Comparison of ENCODE assay signal across 24 cellular contexts in the genomic region with DNA sequence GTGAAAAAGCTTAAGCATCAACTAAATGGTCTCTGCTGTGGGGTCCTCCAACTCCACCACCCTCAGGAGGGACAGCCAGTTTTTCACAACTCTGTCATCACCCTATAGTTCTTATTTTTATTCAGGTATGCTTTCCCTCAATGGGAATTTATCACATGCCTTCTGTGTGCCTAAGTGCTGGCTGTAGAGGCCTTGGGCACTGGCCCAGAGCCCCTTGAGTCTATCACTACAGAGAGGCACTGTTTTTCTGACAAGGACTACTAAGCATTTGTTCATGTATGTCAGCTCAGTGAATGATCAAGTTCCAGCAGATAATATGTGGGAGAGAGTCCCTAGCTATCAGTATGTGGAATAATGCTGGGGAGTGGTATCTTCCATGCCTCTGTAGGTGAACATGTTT.
"Had no signal": no experiment of that assay in that cellular context is flagged by ENCODE, and none has a peak within 500 bp of the region (broad histone marks: within the 10 kb centered on the region; RNA-seq: fewer than 3 reads in every experiment).

No MANE protein-coding gene starts in this region.

- H3K27ac ChIP-seq: epithelial cell of prostate, gastrocnemius medialis, neural progenitor cell, parathyroid adenoma, prostate gland, sigmoid colon, suprapubic skin had no signal

- ATAC-seq: esophagus mucosa; gastrocnemius medialis; left lobe of liver; naive thymus-derived CD4-positive, alpha-beta T cell; right cardiac atrium; stimulated activated memory B cell treated with anti-CD40 and anti-IgM and Interleukin-4, amounts not matched to agents 10 μg/mL and 1 μg/mL and 100 μg/mL, for 72 hours had no signal

- H3K36me3 ChIP-seq: gastrocnemius medialis, prostate gland, sigmoid colon, suprapubic skin had no signal

- H3K27ac Mint-ChIP-seq: endodermal cell; naive thymus-derived CD4-positive, alpha-beta T cell; nephron; neural progenitor cell; stimulated activated memory B cell treated with anti-CD40 and anti-IgM and Interleukin-4, amounts not matched to agents 10 μg/mL and 1 μg/mL and 100 μg/mL, for 72 hours; stimulated activated naive CD8-positive, alpha-beta T cell treated with anti-CD3 and anti-CD28 coated beads, Interleukin-15, Interleukin-2, amounts not matched to agents 100 ng/mL and 50 ng/mL, for 24 hours had no signal

- H3K9me3 ChIP-seq: gastrocnemius medialis, prostate gland had no signal

- H3K4me3 ChIP-seq: gastrocnemius medialis, neural progenitor cell, prostate gland, sigmoid colon, suprapubic skin had no signal

- H3K4me3 Mint-ChIP-seq: endodermal cell; naive thymus-derived CD4-positive, alpha-beta T cell; nephron; neural progenitor cell; stimulated activated memory B cell treated with anti-CD40 and anti-IgM and Interleukin-4, amounts not matched to agents 10 μg/mL and 1 μg/mL and 100 μg/mL, for 72 hours; stimulated activated naive CD8-positive, alpha-beta T cell treated with anti-CD3 and anti-CD28 coated beads, Interleukin-15, Interleukin-2, amounts not matched to agents 100 ng/mL and 50 ng/mL, for 24 hours had no signal

- H3K36me3 Mint-ChIP-seq: naive thymus-derived CD4-positive, alpha-beta T cell; stimulated activated memory B cell treated with anti-CD40 and anti-IgM and Interleukin-4, amounts not matched to agents 10 μg/mL and 1 μg/mL and 100 μg/mL, for 72 hours had no signal

- H3K27me3 Mint-ChIP-seq: stimulated activated memory B cell treated with anti-CD40 and anti-IgM and Interleukin-4, amounts not matched to agents 10 μg/mL and 1 μg/mL and 100 μg/mL, for 72 hours; stimulated activated naive CD8-positive, alpha-beta T cell treated with anti-CD3 and anti-CD28 coated beads, Interleukin-15, Interleukin-2, amounts not matched to agents 100 ng/mL and 50 ng/mL, for 24 hours had no signal

- DNase-seq: central memory CD4-positive, alpha-beta T cell; effector CD8-positive, alpha-beta T cell; endodermal cell; foreskin fibroblast; gastrocnemius medialis; head of caudate nucleus; mesendoderm; midbrain; naive thymus-derived CD4-positive, alpha-beta T cell; sigmoid colon; stimulated activated CD4-positive, alpha-beta T cell treated with anti-CD3 and anti-CD28 coated beads, Interleukin-2, amount 100 ng/mL, for 24 hours; stimulated activated CD4-positive, alpha-beta T cell treated with anti-CD3 and anti-CD28 coated beads, Interleukin-4, amount 100 ng/mL, for 24 hours; trophoblast cell had no signal

- H3K9me3 Mint-ChIP-seq: stimulated activated memory B cell treated with anti-CD40 and anti-IgM and Interleukin-4, amounts not matched to agents 10 μg/mL and 1 μg/mL and 100 μg/mL, for 72 hours; stimulated activated naive CD8-positive, alpha-beta T cell treated with anti-CD3 and anti-CD28 coated beads, Interleukin-15, Interleukin-2, amounts not matched to agents 100 ng/mL and 50 ng/mL, for 24 hours had no signal

- H3K27me3 ChIP-seq: gastrocnemius medialis, neural progenitor cell, sigmoid colon, suprapubic skin had no signal

- H3K4me1 Mint-ChIP-seq: endodermal cell; naive thymus-derived CD4-positive, alpha-beta T cell; stimulated activated memory B cell treated with anti-CD40 and anti-IgM and Interleukin-4, amounts not matched to agents 10 μg/mL and 1 μg/mL and 100 μg/mL, for 72 hours had no signal
